Comparison of ENCODE assay signal across 28 cellular contexts in the genomic region with DNA sequence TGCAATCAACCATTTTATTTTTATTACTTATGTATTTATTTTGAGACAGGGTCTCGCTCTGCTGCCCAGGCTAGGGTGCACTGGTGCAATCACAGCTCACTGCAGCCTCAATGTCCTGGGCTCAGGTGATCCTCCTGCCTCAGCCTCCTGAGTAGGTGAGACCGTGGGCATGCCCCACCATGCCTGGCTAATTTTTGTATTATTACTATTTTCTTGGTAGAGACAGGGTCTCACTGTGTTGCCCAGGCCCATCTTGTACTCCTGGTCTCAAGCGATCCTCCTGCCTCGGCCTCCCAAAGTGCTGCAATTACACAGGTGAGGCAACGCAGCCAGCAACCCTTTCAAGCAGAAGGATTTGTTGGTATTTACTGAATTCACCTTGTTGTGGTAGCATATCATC.
"Had no signal": no experiment of that assay in that cellular context is flagged by ENCODE, and none has a peak within 500 bp of the region (broad histone marks: within the 10 kb centered on the region; RNA-seq: fewer than 3 reads in every experiment).

No MANE protein-coding gene starts in this region.

- H3K4me3 Mint-ChIP-seq: effector memory CD8-positive, alpha-beta T cell; memory B cell; naive B cell; natural killer cell treated with Interleukin-12 subunit alpha and Interleukin-12 subunit beta and Interleukin-15 and Interleukin-18, amount 100 ng/mL, for 72 hours; neural crest cell; stimulated activated naive B cell treated with anti-CD40 and anti-IgM and Interleukin-4, amounts not matched to agents 10 μg/mL and 1 μg/mL and 100 μg/mL, for 72 hours; stimulated activated naive CD8-positive, alpha-beta T cell treated with anti-CD3 and anti-CD28 coated beads, Interleukin-15, Interleukin-2, amounts not matched to agents 100 ng/mL and 50 ng/mL, for 24 hours had no signal

- H3K9me3 ChIP-seq: esophagus squamous epithelium, neutrophil, prostate gland, right atrium auricular region, suprapubic skin, transverse colon, vagina had no signal

- H3K9me3 Mint-ChIP-seq: effector memory CD8-positive, alpha-beta T cell; natural killer cell treated with Interleukin-12 subunit alpha and Interleukin-12 subunit beta and Interleukin-15 and Interleukin-18, amount 100 ng/mL, for 72 hours; neural crest cell; stimulated activated naive CD8-positive, alpha-beta T cell treated with anti-CD3 and anti-CD28 coated beads, Interleukin-15, Interleukin-2, amounts not matched to agents 100 ng/mL and 50 ng/mL, for 24 hours had no signal

- H3K27me3 ChIP-seq: right atrium auricular region, transverse colon, vagina had no signal

- H3K36me3 ChIP-seq: esophagus squamous epithelium, heart right ventricle, neutrophil, prostate gland, right atrium auricular region, suprapubic skin, transverse colon, vagina had no signal

- H3K27ac ChIP-seq: coronary artery, esophagus squamous epithelium, heart right ventricle, neutrophil, parathyroid adenoma, prostate gland, right atrium auricular region, suprapubic skin, transverse colon, vagina had no signal

- H3K4me1 Mint-ChIP-seq: memory B cell; naive B cell; stimulated activated naive B cell treated with anti-CD40 and anti-IgM and Interleukin-4, amounts not matched to agents 10 μg/mL and 1 μg/mL and 100 μg/mL, for 72 hours had no signal

- H3K4me1 ChIP-seq: esophagus squamous epithelium, heart right ventricle, parathyroid adenoma, prostate gland, right atrium auricular region, suprapubic skin, transverse colon, vagina had no signal

- DNase-seq: effector memory CD8-positive, alpha-beta T cell; erythroblast; esophagus squamous epithelium; foreskin melanocyte; glutamatergic neuron; heart right ventricle; hippocampal formation; kidney glomerular epithelial cell; left ventricle myocardium superior; naive B cell; stimulated activated CD4-positive, alpha-beta T cell treated with anti-CD3 and anti-CD28 coated beads, Interleukin-15, amount 100 ng/mL, for 24 hours; stimulated activated CD4-positive, alpha-beta T cell treated with anti-CD3 and anti-CD28 coated beads, Interleukin-2, amount 100 ng/mL, for 48 hours; stimulated activated naive B cell treated with anti-CD40 and anti-IgM and Interleukin-4, amounts not matched to agents 10 μg/mL and 1 μg/mL and 100 μg/mL, for 72 hours; transverse colon had no signal

- H3K27me3 Mint-ChIP-seq: memory B cell; stimulated activated naive CD8-positive, alpha-beta T cell treated with anti-CD3 and anti-CD28 coated beads, Interleukin-15, Interleukin-2, amounts not matched to agents 100 ng/mL and 50 ng/mL, for 24 hours had no signal

- H3K27ac Mint-ChIP-seq: effector memory CD8-positive, alpha-beta T cell; memory B cell; naive B cell; natural killer cell treated with Interleukin-12 subunit alpha and Interleukin-12 subunit beta and Interleukin-15 and Interleukin-18, amount 100 ng/mL, for 72 hours; stimulated activated naive B cell treated with anti-CD40 and anti-IgM and Interleukin-4, amounts not matched to agents 10 μg/mL and 1 μg/mL and 100 μg/mL, for 72 hours; stimulated activated naive CD8-positive, alpha-beta T cell treated with anti-CD3 and anti-CD28 coated beads, Interleukin-15, Interleukin-2, amounts not matched to agents 100 ng/mL and 50 ng/mL, for 24 hours had no signal

- ATAC-seq: effector memory CD8-positive, alpha-beta T cell; heart right ventricle; left colon; left ventricle myocardium superior; natural killer cell treated with Interleukin-12 subunit alpha and Interleukin-12 subunit beta and Interleukin-15 and Interleukin-18, amount 100 ng/mL, for 72 hours; sciatic nerve; stimulated activated naive B cell treated with anti-CD40 and anti-IgM and Interleukin-4, amounts not matched to agents 10 μg/mL and 1 μg/mL and 100 μg/mL, for 72 hours had no signal

- H3K36me3 Mint-ChIP-seq: memory B cell; natural killer cell treated with Interleukin-12 subunit alpha and Interleukin-12 subunit beta and Interleukin-15 and Interleukin-18, amount 100 ng/mL, for 72 hours had no signal

- H3K9ac ChIP-seq: parathyroid adenoma had no signal

- H3K4me3 ChIP-seq: coronary artery, esophagus squamous epithelium, heart right ventricle, lung, prostate gland, right atrium auricular region, suprapubic skin, transverse colon, vagina had no signal
